In genomic region chr19:40717325-40717879, GRCh38 we compare ENCODE assay signal across 8 cellular contexts. TPM values are rescaled to one million over a fixed set of nuclear protein-coding genes. Genes with fewer than 3 reads are reported as not detected.
DNase-seq lines count a peak whose midpoint lies in the region; ATAC-seq, FAIRE-seq and TF ChIP-seq lines count a peak whose summit lies in the region.

No MANE protein-coding gene starts in this region.

- H3K4me1 ChIP-seq in NT2/D1 (ENCODE audit: insufficient read depth, insufficient read length), result peaks cover 2% of the 10 kb centered on the region

- H2AFZ ChIP-seq in neural cell (ENCODE audit: low read depth, low read length), result peak overlapping the region; percentile 32

- peaks cover 13% of the 10 kb centered on the region for H3K27me3 Mint-ChIP-seq in endothelial cell (ENCODE audit: unreplicated experiment)

- H3K4me1 Mint-ChIP-seq in endothelial cell (ENCODE audit: unreplicated experiment), result peaks cover 26% of the 10 kb centered on the region

- DNase-seq in NT2/D1 (ENCODE audit: low read depth, low spot score), result no peak
- no peak for DNase-seq in endothelial cell (ENCODE audit: low spot score)
- no peak for DNase-seq in iPS-NIHi7 (ENCODE audit: extremely low spot score)
- DNase-seq in GM19239 (ENCODE audit: insufficient read length, low spot score), result no peak
- no peak for DNase-seq in NCI-H526 treated with DMSO at 0.1 percent for 48 hours (lab: John Stamatoyannopoulos, UW)
- DNase-seq in iPS-NIHi11 (ENCODE audit: low spot score), result no peak

- no peak for FAIRE-seq in GM19239 (lab: Jason Lieb, UNC)

- peaks cover 13% of the 10 kb centered on the region for H3K36me3 Mint-ChIP-seq in endothelial cell (ENCODE audit: low read depth, unreplicated experiment)

- no peak overlapping the region for H3K27ac Mint-ChIP-seq in endothelial cell (ENCODE audit: unreplicated experiment)

- TF ChIP-seq CTCF in endothelial cell (IDR thresholded peaks at IDR 0.05; ENCODE audit: unreplicated experiment), result peak; percentile 0
- TF ChIP-seq CTCF in neural cell (IDR thresholded peaks at IDR 0.05; ENCODE audit: poor library complexity, severe bottlenecking), result no peak

- peak overlapping the region; percentile 86 for H3K4me3 Mint-ChIP-seq in endothelial cell (ENCODE audit: unreplicated experiment)

- ATAC-seq in GM19324 (IDR thresholded peaks at IDR 0.05; ENCODE audit: low FRiP score, unreplicated experiment), result peak; percentile 2

- H3K9ac ChIP-seq in NT2/D1 (ENCODE audit: insufficient read length, low read depth) (peak overlapping the region; percentile 88), neural cell (ENCODE audit: low read length) (peak overlapping the region; percentile 84)

- no peaks in the 10 kb centered on the region for H3K9me3 ChIP-seq in NT2/D1 (ENCODE audit: insufficient read depth, low read length)
- no peaks in the 10 kb centered on the region for H3K9me3 ChIP-seq in neural cell (ENCODE audit: low read length)

- no peaks in the 10 kb centered on the region for H4K20me1 ChIP-seq in neural cell (ENCODE audit: insufficient read depth)

- peak overlapping the region; percentile 87 for H3K4me3 ChIP-seq in NT2/D1 (ENCODE audit: insufficient read length, low read depth)
- H3K4me3 ChIP-seq in neural cell (ENCODE audit: low read length), result peak overlapping the region; percentile 97

- no peaks in the 10 kb centered on the region for H3K9me3 Mint-ChIP-seq in endothelial cell (ENCODE audit: unreplicated experiment)

- H3F3A ChIP-seq in neural cell (ENCODE audit: insufficient read depth, low read length, poor library complexity, severe bottlenecking), result peaks cover 4% of the 10 kb centered on the region

- peak overlapping the region; percentile 96 for H3K27ac ChIP-seq in neural cell (ENCODE audit: low read length)

- no peak for TF ChIP-seq RAD21 in neural cell (conservative IDR thresholded peaks at IDR 0.05)

- H3K4me2 ChIP-seq in neural cell (ENCODE audit: low read length), result peak overlapping the region; percentile 90

- no peak for TF ChIP-seq EP300 in neural cell (conservative IDR thresholded peaks at IDR 0.05; ENCODE audit: poor library complexity, severe bottlenecking)

- H3K9me2 ChIP-seq in neural cell (ENCODE audit: insufficient read depth, low read length), result no peaks in the 10 kb centered on the region

- H3K79me2 ChIP-seq in neural cell (replicated peaks; ENCODE audit: insufficient read depth, low read length), result peaks cover 35% of the 10 kb centered on the region

- H3K36me3 ChIP-seq in NT2/D1 (ENCODE audit: insufficient read depth, insufficient read length, low read length) (peaks cover 14% of the 10 kb centered on the region), neural cell (ENCODE audit: insufficient read depth, low read length) (no peaks in the 10 kb centered on the region)

- H3K27me3 ChIP-seq in NT2/D1 (ENCODE audit: insufficient read depth, insufficient read length) (no peaks in the 10 kb centered on the region), neural cell (ENCODE audit: insufficient read depth, low read depth, low read length) (no peaks in the 10 kb centered on the region)

TF ChIP-seq in neural cell, 6 proteins besides CTCF, POLR2A, EP300 and RAD21:
- TF ChIP-seq TAF1 (IDR thresholded peaks at IDR 0.05; ENCODE audit: low read depth) (no peak), SMC3 (conservative IDR thresholded peaks at IDR 0.05; ENCODE audit: poor library complexity) (no peak)

RNA-seq across cellular contexts. Expression of gene ITPKC, which starts 0.5 kb away (rescaled TPM):
- 12.1 TPM for total RNA-seq in endothelial cell (ENCODE audit: unreplicated experiment)
- polyA plus RNA-seq in neural cell, result 14.9 and 16.8 TPM in 2 replicates
- 17.5 and 21.7 TPM in 2 replicates for polyA minus RNA-seq in neural cell

RNA-seq across cellular contexts. Expression of gene COQ8B, which starts 0.7 kb away (rescaled TPM):
- total RNA-seq in endothelial cell (ENCODE audit: unreplicated experiment), result 26.4 TPM
- polyA plus RNA-seq in neural cell, result 83.2 and 95.3 TPM in 2 replicates
- polyA minus RNA-seq in neural cell, result 50.7 and 67.4 TPM in 2 replicates

RNA-seq across cellular contexts. Expression of gene NUMBL, which starts 27.0 kb away (rescaled TPM):
- 10.0 TPM for total RNA-seq in endothelial cell (ENCODE audit: unreplicated experiment)
- 20.5 and 27.7 TPM in 2 replicates for polyA plus RNA-seq in neural cell
- polyA minus RNA-seq in neural cell, result 14.9 and 24.4 TPM in 2 replicates

RNA-seq across cellular contexts. Expression of gene ACTMAP, which starts 32.9 kb away (rescaled TPM):
- 24.6 TPM for total RNA-seq in endothelial cell (ENCODE audit: unreplicated experiment)
- polyA plus RNA-seq in neural cell, result 1.0 TPM in 1 of 2 replicates, not detected in the other
- polyA minus RNA-seq in neural cell, result 0.73 and 1.3 TPM in 2 replicates

RNA-seq across cellular contexts. Expression of gene SNRPA, which starts 33.6 kb away (rescaled TPM):
- total RNA-seq in endothelial cell (ENCODE audit: unreplicated experiment), result 101 TPM
- 29.9 and 37.9 TPM in 2 replicates for polyA plus RNA-seq in neural cell
- polyA minus RNA-seq in neural cell, result 14.4 and 19.2 TPM in 2 replicates
